Comparison of ENCODE assay signal across 8 cellular contexts in the genomic region with DNA sequence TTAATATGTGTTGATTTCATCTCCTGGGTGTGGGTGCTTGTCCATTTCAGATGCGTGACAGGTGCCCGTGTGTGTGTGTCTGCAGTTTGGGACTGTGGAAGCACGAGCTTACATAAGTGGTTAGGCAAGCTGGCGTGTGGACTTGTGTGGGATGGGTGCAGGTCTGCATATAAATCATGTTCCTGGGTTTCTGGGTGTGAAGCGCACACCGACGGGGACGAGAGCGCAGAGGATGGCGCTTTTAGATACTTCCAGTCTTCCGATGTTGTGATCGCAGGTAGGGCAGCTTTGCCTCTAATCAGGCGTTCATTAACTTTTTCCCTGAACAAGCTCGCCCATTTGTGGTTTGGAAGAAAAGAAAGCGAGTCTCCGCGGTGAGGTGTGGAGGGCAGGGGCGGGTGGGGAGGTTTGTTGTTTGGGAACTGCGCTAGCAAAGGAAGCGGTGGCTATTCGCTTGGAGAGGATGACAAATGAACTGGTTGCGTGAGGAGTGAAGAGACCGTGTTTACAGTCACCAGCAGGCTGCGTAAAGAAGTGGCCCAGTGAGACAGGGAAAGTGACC. TPM values are rescaled to one million over a fixed set of nuclear protein-coding genes. Genes with fewer than 3 reads are reported as not detected.
DNase-seq lines count a peak whose midpoint lies in the region; ATAC-seq and TF ChIP-seq lines count a peak whose summit lies in the region.

No MANE protein-coding gene starts in this region.

- H3K4me1 Mint-ChIP-seq in WTC11 = peaks cover 17% of the 10 kb centered on the region
- H3K4me1 Mint-ChIP-seq in stimulated activated memory B cell treated with anti-CD40 and anti-IgM and Interleukin-4, amounts not matched to agents 10 μg/mL and 1 μg/mL and 100 μg/mL, for 72 hours = peaks cover 6% of the 10 kb centered on the region

- CTCF ChIA-PET in WTC11 (lab: Charles Lee) = interaction anchor here (1.3 to 2.4 kb wide), 5 partner anchors 13 to 488 kb away, joined by 4 to 12 read pairs (median 5); no protein-coding TSS in a partner anchor

- peaks cover 50% of the 10 kb centered on the region for H3K27me3 ChIP-seq in hepatocyte

- H3K79me2 ChIP-seq in hepatocyte = no peaks in the 10 kb centered on the region

- TF ChIP-seq CTCF in WTC11 (IDR thresholded peaks at IDR 0.05) (no peak), hepatocyte (IDR thresholded peaks at IDR 0.05; ENCODE audit: poor library complexity) (no peak)

- no peaks in the 10 kb centered on the region for H3K9me2 ChIP-seq in hepatocyte (replicated peaks; ENCODE audit: insufficient read depth)

- no peaks in the 10 kb centered on the region for H3K36me3 ChIP-seq in hepatocyte (replicated peaks; ENCODE audit: insufficient read depth, low read depth)

- ATAC-seq in WTC11 (0 out of 2 replicates have a peak, but pooled peaks have one; percentile 4), GM19463 (IDR thresholded peaks at IDR 0.05; ENCODE audit: unreplicated experiment) (no peak)
- no peak for ATAC-seq in stimulated activated memory B cell treated with anti-CD40 and anti-IgM and Interleukin-4, amounts not matched to agents 10 μg/mL and 1 μg/mL and 100 μg/mL, for 72 hours

- peak overlapping the region; percentile 79 for H3K4me3 Mint-ChIP-seq in WTC11
- peak overlapping the region; percentile 49 for H3K4me3 Mint-ChIP-seq in stimulated activated memory B cell treated with anti-CD40 and anti-IgM and Interleukin-4, amounts not matched to agents 10 μg/mL and 1 μg/mL and 100 μg/mL, for 72 hours

- POLR2A ChIA-PET in WTC11 (lab: Charles Lee) = interaction anchor here (0.6 kb wide), 1 partner anchor 1128 kb away, joined by 4 read pairs; no protein-coding TSS in a partner anchor

- no peak overlapping the region for H3K27ac Mint-ChIP-seq in WTC11
- no peak overlapping the region for H3K27ac Mint-ChIP-seq in stimulated activated memory B cell treated with anti-CD40 and anti-IgM and Interleukin-4, amounts not matched to agents 10 μg/mL and 1 μg/mL and 100 μg/mL, for 72 hours

- no peak overlapping the region for H3K27ac ChIP-seq in hepatocyte

- no peaks in the 10 kb centered on the region for H3K9me3 ChIP-seq in hepatocyte (ENCODE audit: low read depth)

- peak overlapping the region; percentile 75 for H2AFZ ChIP-seq in hepatocyte

- peaks cover 16% of the 10 kb centered on the region for H3K9me3 Mint-ChIP-seq in WTC11
- H3K9me3 Mint-ChIP-seq in stimulated activated memory B cell treated with anti-CD40 and anti-IgM and Interleukin-4, amounts not matched to agents 10 μg/mL and 1 μg/mL and 100 μg/mL, for 72 hours = no peaks in the 10 kb centered on the region

- no peak overlapping the region for H3K4me3 ChIP-seq in hepatocyte

- DNase-seq in NCI-H524 (lab: John Stamatoyannopoulos, UW) = peak; percentile 45 to 68
- DNase-seq in NCI-H524 treated with DMSO at 0.1 percent for 48 hours (lab: John Stamatoyannopoulos, UW) = no peak
- peak; percentile 19 for DNase-seq in WTC11 (ENCODE audit: low spot score)
- peak; percentile 9 for DNase-seq in hepatocyte (ENCODE audit: low spot score)
- no peak for DNase-seq in GOT3 (lab: John Stamatoyannopoulos, UW)
- DNase-seq in HK-2 (ENCODE audit: unreplicated experiment) = no peak

- no peaks in the 10 kb centered on the region; the same call in 1 of the 2 replicates for H3K36me3 Mint-ChIP-seq in WTC11
- no peaks in the 10 kb centered on the region for H3K36me3 Mint-ChIP-seq in stimulated activated memory B cell treated with anti-CD40 and anti-IgM and Interleukin-4, amounts not matched to agents 10 μg/mL and 1 μg/mL and 100 μg/mL, for 72 hours

- peak overlapping the region; percentile 95 for H3K4me2 ChIP-seq in hepatocyte

- H4K20me1 ChIP-seq in hepatocyte (ENCODE audit: insufficient read depth, poor library complexity, severe bottlenecking) = no peaks in the 10 kb centered on the region

- WGBS in hepatocyte (ENCODE audit: low lambda C conversion rate, missing lambda C conversion rate) = 4% methylated on average over 24 of the region's 24 CpGs

- peaks cover 55% of the 10 kb centered on the region for H3K27me3 Mint-ChIP-seq in WTC11 (ENCODE audit: low read depth)
- H3K27me3 Mint-ChIP-seq in stimulated activated memory B cell treated with anti-CD40 and anti-IgM and Interleukin-4, amounts not matched to agents 10 μg/mL and 1 μg/mL and 100 μg/mL, for 72 hours = peaks cover 61% of the 10 kb centered on the region

- H3K4me1 ChIP-seq in hepatocyte (ENCODE audit: insufficient read depth) = peaks cover 10% of the 10 kb centered on the region

TF ChIP-seq in WTC11, 78 proteins besides CTCF, POLR2A, EP300 and RAD21:
- TF ChIP-seq, protein P1, sequence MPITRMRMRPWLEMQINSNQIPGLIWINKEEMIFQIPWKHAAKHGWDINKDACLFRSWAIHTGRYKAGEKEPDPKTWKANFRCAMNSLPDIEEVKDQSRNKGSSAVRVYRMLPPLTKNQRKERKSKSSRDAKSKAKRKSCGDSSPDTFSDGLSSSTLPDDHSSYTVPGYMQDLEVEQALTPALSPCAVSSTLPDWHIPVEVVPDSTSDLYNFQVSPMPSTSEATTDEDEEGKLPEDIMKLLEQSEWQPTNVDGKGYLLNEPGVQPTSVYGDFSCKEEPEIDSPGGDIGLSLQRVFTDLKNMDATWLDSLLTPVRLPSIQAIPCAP (CRISPR knock-in tag; IDR thresholded peaks at IDR 0.05) = no peak
- TF ChIP-seq ZNF423 (CRISPR knock-in tag; IDR thresholded peaks at IDR 0.05) (no peak), SOX15 (CRISPR knock-in tag; IDR thresholded peaks at IDR 0.05) (no peak)

RNA-seq across cellular contexts. Expression of a gene that starts 0.9 kb away (rescaled TPM):
- total RNA-seq in WTC11 (2021) (1.0 to 1.2 TPM (median 1.2 TPM) in 3 replicates), hepatocyte (0.87 and 1.7 TPM in 2 replicates)
- polyA plus RNA-seq in hepatocyte = 0.25 TPM in 1 of 2 replicates, not detected in the other

Comparison
In these comparisons a context has a peak if more than half of its experiments do, and no peak if none do; other contexts are left out.
1. DNase-seq: peak in NCI-H524 (2 of 2), WTC11 (single experiment) and hepatocyte (single experiment); none in NCI-H524 treated with DMSO at 0.1 percent for 48 hours (single experiment), GOT3 (single experiment) and HK-2 (single experiment).